In genomic region chr12:30796508-30796780, GRCh38 we compare ENCODE assay signal across 1 cellular context.
TF ChIP-seq lines count a peak whose summit lies in the region.

No MANE protein-coding gene starts in this region.

TF ChIP-seq in GM23338, 12 proteins besides CTCF, POLR2A, EP300 and RAD21 (continued from another document):
- TF ChIP-seq ZNF462 (CRISPR knock-in tag; IDR thresholded peaks at IDR 0.05) (no peak), REST (IDR thresholded peaks at IDR 0.05; ENCODE audit: unreplicated experiment) (no peak), EZH2 (IDR thresholded peaks at IDR 0.05; ENCODE audit: low read depth, unreplicated experiment) (no peak), NANOG (IDR thresholded peaks at IDR 0.05; ENCODE audit: borderline replicate concordance) (no peak), CREB1 (CRISPR knock-in tag; IDR thresholded peaks at IDR 0.05; ENCODE audit: low read depth) (no peak), JUNB (IDR thresholded peaks at IDR 0.05; ENCODE audit: unreplicated experiment) (no peak), ZNF331 (CRISPR knock-in tag; IDR thresholded peaks at IDR 0.05; ENCODE audit: low read depth) (no peak)
